ENCODE assay signal across 8 cellular contexts in genomic region chr4:52861879-52862604, GRCh38. TPM values are rescaled to one million over a fixed set of nuclear protein-coding genes. Genes with fewer than 3 reads are reported as not detected.
DNase-seq lines count a peak whose midpoint lies in the region; ATAC-seq and TF ChIP-seq lines count a peak whose summit lies in the region.

Gene RASL11B (plus strand): TSS chr4:52862317. CDS start chr4:52862508, 191 bp downstream.

- no peaks in the 10 kb centered on the region for H4K20me1 ChIP-seq in H9 (ENCODE audit: control insufficient read depth, insufficient read depth, insufficient read length)
- no peaks in the 10 kb centered on the region for H4K20me1 ChIP-seq in MM.1S (ENCODE audit: insufficient read depth, low read length)

- peaks cover 26% of the 10 kb centered on the region for H3K36me3 ChIP-seq in ES-I3 (ENCODE audit: insufficient read depth, low read length)
- H3K36me3 ChIP-seq in MM.1S (replicated peaks; ENCODE audit: insufficient read depth, low read length): no peaks in the 10 kb centered on the region
- H3K36me3 ChIP-seq in adrenal gland (replicated peaks in 1 of 2): no peaks in the 10 kb centered on the region
- no peaks in the 10 kb centered on the region for H3K36me3 ChIP-seq in prostate gland
- H3K36me3 ChIP-seq in upper lobe of left lung: no peaks in the 10 kb centered on the region

- peaks cover 13 to 23% of the 10 kb centered on the region in 2 experiments; a peak in 4 of 5 replicates for H3K9me3 Mint-ChIP-seq in H9

- H3K4me1 ChIP-seq in ES-I3 (ENCODE audit: insufficient read depth, low read length) (peaks cover 36% of the 10 kb centered on the region), H9 (ENCODE audit: insufficient read depth, low read length) (peaks cover 7% of the 10 kb centered on the region), MM.1S (ENCODE audit: low read length) (no peaks in the 10 kb centered on the region), adrenal gland (replicated peaks in 1 of 2) (peaks cover 12 to 14% of the 10 kb centered on the region in 2 donors), prostate gland (replicated peaks) (no peaks in the 10 kb centered on the region), upper lobe of left lung (peaks cover 9 to 35% (median 26%) of the 10 kb centered on the region in 4 donors)

- peaks cover 13% of the 10 kb centered on the region for H3K23me2 ChIP-seq in H9 (ENCODE audit: insufficient read length, low read depth, low read length, poor library complexity, severe bottlenecking)

- no peak within 1 kb of the TSS for H2BK12ac ChIP-seq in H9 (ENCODE audit: insufficient read length, low read depth, low read length)

- peak within 1 kb of the TSS; percentile 61 for H3K4me3 ChIP-seq in MM.1S (ENCODE audit: low read length)
- H3K4me3 ChIP-seq in adrenal gland: peak within 1 kb of the TSS in 2 of 4 donors; percentile 74 to 84
- H3K4me3 ChIP-seq in prostate gland: peak within 1 kb of the TSS; percentile 57
- H3K4me3 ChIP-seq in upper lobe of left lung: peak within 1 kb of the TSS; percentile 62 to 72 (median 66)

- H3K9ac ChIP-seq in ES-I3 (ENCODE audit: low read depth, low read length) (peak within 1 kb of the TSS; percentile 86), H9 (ENCODE audit: extremely low read depth, insufficient read length, low read length) (peak within 1 kb of the TSS; percentile 93), MM.1S (ENCODE audit: low read length) (peak within 1 kb of the TSS; percentile 23; the same call in 1 of the 2 replicates)

- peaks cover 48 to 60% (median 56%) of the 10 kb centered on the region in 3 experiments for H3K36me3 Mint-ChIP-seq in H9 (ENCODE audit: insufficient read depth in 1 of 3, low read depth in 3 of 3)

- no peaks in the 10 kb centered on the region for H3K27me3 ChIP-seq in H9 (ENCODE audit: insufficient read depth, low read length)
- H3K27me3 ChIP-seq in MM.1S (replicated peaks; ENCODE audit: insufficient read depth, low read length): no peaks in the 10 kb centered on the region
- no peaks in the 10 kb centered on the region for H3K27me3 ChIP-seq in adrenal gland
- H3K27me3 ChIP-seq in prostate gland (replicated peaks; ENCODE audit: insufficient read depth): no peaks in the 10 kb centered on the region
- H3K27me3 ChIP-seq in upper lobe of left lung: peaks cover 0 to 9% (median 3%) of the 10 kb centered on the region in 4 donors

- no peak within 1 kb of the TSS for H2BK5ac ChIP-seq in H9 (ENCODE audit: insufficient read length, low read length)

- H3K4me1 Mint-ChIP-seq in H9: peaks cover 53 to 62% of the 10 kb centered on the region in 2 experiments

- no peak within 1 kb of the TSS for H4K5ac ChIP-seq in H9 (ENCODE audit: insufficient read length, low read depth, low read length)

- H3T11ph ChIP-seq in H9 (ENCODE audit: low read length): no peak within 1 kb of the TSS

- H3K79me2 ChIP-seq in H9 (ENCODE audit: insufficient read depth, low read length) (peaks cover 8% of the 10 kb centered on the region; the same call in 1 of the 2 replicates), MM.1S (ENCODE audit: low read length) (no peaks in the 10 kb centered on the region)

- DNase-seq in H9 (peak; percentile 84), MM.1S (peak; percentile 79), SW480 (ENCODE audit: low spot score) (peak; percentile 61), adrenal gland (peak; percentile 78 to 89 (median 83)), left ventricle myocardium superior (peak; percentile 94), prostate gland (ENCODE audit: low spot score) (peak; percentile 73), upper lobe of left lung (peak; percentile 71 to 97)

- intact Hi-C loops in adrenal gland (cut with DNase I): loop anchor here in 1 of 2 donors (10.0 kb wide), 1 partner anchor 147 kb away; no protein-coding TSS in a partner anchor
- intact Hi-C loops in left ventricle myocardium superior (cut with micrococcal nuclease): no loop called here
- intact Hi-C loops in prostate gland (cut with DNase I): no loop called here

- ATAC-seq in left ventricle myocardium superior (peak; percentile 99), upper lobe of left lung (ENCODE audit: low FRiP score in 2 of 2) (peak; percentile 94 to 99)

- no peak within 1 kb of the TSS for H2BK120ac ChIP-seq in H9 (ENCODE audit: low read depth, low read length, poor library complexity, severe bottlenecking)

- no peak for TF ChIP-seq EP300 in upper lobe of left lung (IDR thresholded peaks at IDR 0.05)

- no peak for TF ChIP-seq CTCF in H9 (conservative IDR thresholded peaks at IDR 0.05)
- TF ChIP-seq CTCF in MM.1S (IDR thresholded peaks at IDR 0.05; ENCODE audit: low read length): peak; percentile 32
- TF ChIP-seq CTCF in adrenal gland (IDR thresholded peaks at IDR 0.05): peak in 3 of 6 experiments; percentile 17 to 50 (median 36)
- peak in 2 of 4 experiments; percentile 44 to 58 for TF ChIP-seq CTCF in prostate gland (IDR thresholded peaks at IDR 0.05)
- peak; percentile 18 to 73 (median 50) for TF ChIP-seq CTCF in upper lobe of left lung (IDR thresholded peaks at IDR 0.05)

- WGBS in H9 (ENCODE audit: extremely low coverage, insufficient read length, low lambda C conversion rate): no CpG with 5 or more reads among the region's 93 CpGs
- WGBS in adrenal gland, 4 donors: 0 to 1% (median 1%) methylated on average over 14 to 93 of the region's 93 CpGs; no CpG with 5 or more reads in 1 of the 4 donors
- under 1% methylated on average over 31 of the region's 93 CpGs for WGBS in prostate gland
- WGBS in upper lobe of left lung, 2 donors: 0 to 1% methylated on average over 21 to 41 of the region's 93 CpGs

- H4K8ac ChIP-seq in H9 (replicated peaks; ENCODE audit: insufficient read length, low read depth, low read length): no peak within 1 kb of the TSS

- H3K9me2 ChIP-seq in MM.1S (replicated peaks; ENCODE audit: insufficient read depth, low read length): no peaks in the 10 kb centered on the region

- no peak within 1 kb of the TSS for H2BK15ac ChIP-seq in H9 (ENCODE audit: low read depth, low read length)

- no peak within 1 kb of the TSS for H2AK5ac ChIP-seq in H9 (ENCODE audit: insufficient read length, low read length)

- H3K14ac ChIP-seq in H9 (ENCODE audit: insufficient read depth, low read length): peak within 1 kb of the TSS; percentile 88

- H3K27me3 Mint-ChIP-seq in H9 (ENCODE audit: low read depth): peaks cover 5% of the 10 kb centered on the region

- H3K4ac ChIP-seq in H9 (ENCODE audit: low read depth, low read length): no peak within 1 kb of the TSS

- no peak within 1 kb of the TSS for H4K91ac ChIP-seq in H9 (ENCODE audit: insufficient read length, low read depth, low read length)

- H2BK20ac ChIP-seq in H9 (ENCODE audit: low read depth, low read length, poor library complexity, severe bottlenecking): no peak within 1 kb of the TSS

- no peaks in the 10 kb centered on the region for H3F3A ChIP-seq in MM.1S (ENCODE audit: insufficient read depth, low read length)

- peak within 1 kb of the TSS; percentile 72 for H3K18ac ChIP-seq in H9 (ENCODE audit: insufficient read length, low read depth, low read length)

- TF ChIP-seq POLR2A in adrenal gland (IDR thresholded peaks at IDR 0.05): peak in 1 of 2 donors; percentile 72
- TF ChIP-seq POLR2A in prostate gland (IDR thresholded peaks at IDR 0.05): peak; percentile 65
- peak in 2 of 4 donors; percentile 45 to 52 for TF ChIP-seq POLR2A in upper lobe of left lung (IDR thresholded peaks at IDR 0.05)

- no peaks in the 10 kb centered on the region for H3K79me1 ChIP-seq in H9 (ENCODE audit: insufficient read depth, low read depth, low read length, poor library complexity, severe bottlenecking)

- H3K9me3 ChIP-seq in ES-I3 (ENCODE audit: control insufficient read depth, insufficient read depth, low read length) (no peaks in the 10 kb centered on the region; the same call in 1 of the 2 replicates), H9 (ENCODE audit: control insufficient read depth, low read depth, low read length) (peaks cover 7% of the 10 kb centered on the region), MM.1S (replicated peaks; ENCODE audit: insufficient read depth, low read length) (no peaks in the 10 kb centered on the region), adrenal gland (replicated peaks in 1 of 3) (no peaks in the 10 kb centered on the region), prostate gland (no peaks in the 10 kb centered on the region), upper lobe of left lung (peaks cover 0 to 9% (median 3%) of the 10 kb centered on the region in 4 donors)

- H3K56ac ChIP-seq in H9 (ENCODE audit: insufficient read length, low read depth, low read length): no peak within 1 kb of the TSS

- no peak within 1 kb of the TSS for H3K23ac ChIP-seq in H9 (ENCODE audit: insufficient read length, low read depth, low read length)

- H3K4me2 ChIP-seq in H9 (ENCODE audit: insufficient read depth, insufficient read length, low read length) (peak within 1 kb of the TSS; percentile 94), MM.1S (ENCODE audit: low read depth, low read length) (peak within 1 kb of the TSS; percentile 98)

- H3K4me3 Mint-ChIP-seq in H9: peak within 1 kb of the TSS; percentile 84 to 93

- H3K27ac ChIP-seq in H9 (ENCODE audit: insufficient read length, low read depth, low read length) (no peak within 1 kb of the TSS), MM.1S (ENCODE audit: low read length) (no peak within 1 kb of the TSS), adrenal gland (peak within 1 kb of the TSS in 1 of 5 donors; percentile 54), prostate gland (no peak within 1 kb of the TSS), upper lobe of left lung (peak within 1 kb of the TSS in 2 of 4 donors; percentile 28 to 74)

- H2AFZ ChIP-seq in H9 (ENCODE audit: low read length) (no peak within 1 kb of the TSS), MM.1S (ENCODE audit: low read length) (peak within 1 kb of the TSS; percentile 87)

- peak within 1 kb of the TSS; percentile 22 to 81 (median 79); a peak in 5 of 7 replicates for H3K27ac Mint-ChIP-seq in H9

RNA-seq across cellular contexts. Expression of gene RASL11B, which starts in this region (rescaled TPM):
- total RNA-seq in H9 (2021): 28.3 and 30.0 TPM in 2 replicates
- 10 to 100 TPM in 1 of 8 donors, 1 to 10 TPM in 7; 1.3 to 11.0 (median 4.2) TPM for total RNA-seq in adrenal gland
- polyA plus RNA-seq in adrenal gland: 1 to 10 TPM; 2.8 to 3.1 (median 3.1) TPM
- 4.1 TPM for total RNA-seq in left ventricle myocardium superior
- 10 to 100 TPM in 1 of 2 donors, under 1 TPM in 1; 0.18 to 27.1 TPM for total RNA-seq in prostate gland
- 1 to 10 TPM in 2 of 6 donors, under 1 TPM in 1, not detected in 3; 0.30 to 2.1 (median 1.6) TPM for total RNA-seq in upper lobe of left lung

Comparison
In these comparisons a context has a peak if more than half of its experiments do, and no peak if none do; other contexts are left out.
1. H3K9ac ChIP-seq: peak in every context shown above with its lines; median percentile 93 in H9; 86 in ES-I3; 23 in MM.1S.